ENCODE assay signal across 1 cellular context in the genomic region with DNA sequence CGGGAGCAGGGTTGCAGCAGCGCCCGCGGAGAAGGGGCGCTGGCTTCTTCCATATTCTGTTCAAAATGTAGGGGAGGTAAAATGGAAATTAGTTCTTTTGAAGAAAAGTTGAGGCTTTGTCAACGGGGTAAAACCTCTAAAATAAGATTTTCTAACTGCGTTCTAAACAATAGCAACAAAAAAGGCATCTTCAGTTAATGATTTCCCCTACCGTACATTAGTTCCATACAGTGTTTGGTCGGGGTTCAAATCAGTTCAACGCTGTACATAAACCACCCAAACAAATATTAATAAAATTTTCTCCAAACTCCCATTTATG.
TF ChIP-seq lines count a peak whose summit lies in the region.

No MANE protein-coding gene starts in this region.

TF ChIP-seq in HepG2, 621 proteins besides CTCF, POLR2A, EP300 and RAD21:
- TF ChIP-seq, protein P1, sequence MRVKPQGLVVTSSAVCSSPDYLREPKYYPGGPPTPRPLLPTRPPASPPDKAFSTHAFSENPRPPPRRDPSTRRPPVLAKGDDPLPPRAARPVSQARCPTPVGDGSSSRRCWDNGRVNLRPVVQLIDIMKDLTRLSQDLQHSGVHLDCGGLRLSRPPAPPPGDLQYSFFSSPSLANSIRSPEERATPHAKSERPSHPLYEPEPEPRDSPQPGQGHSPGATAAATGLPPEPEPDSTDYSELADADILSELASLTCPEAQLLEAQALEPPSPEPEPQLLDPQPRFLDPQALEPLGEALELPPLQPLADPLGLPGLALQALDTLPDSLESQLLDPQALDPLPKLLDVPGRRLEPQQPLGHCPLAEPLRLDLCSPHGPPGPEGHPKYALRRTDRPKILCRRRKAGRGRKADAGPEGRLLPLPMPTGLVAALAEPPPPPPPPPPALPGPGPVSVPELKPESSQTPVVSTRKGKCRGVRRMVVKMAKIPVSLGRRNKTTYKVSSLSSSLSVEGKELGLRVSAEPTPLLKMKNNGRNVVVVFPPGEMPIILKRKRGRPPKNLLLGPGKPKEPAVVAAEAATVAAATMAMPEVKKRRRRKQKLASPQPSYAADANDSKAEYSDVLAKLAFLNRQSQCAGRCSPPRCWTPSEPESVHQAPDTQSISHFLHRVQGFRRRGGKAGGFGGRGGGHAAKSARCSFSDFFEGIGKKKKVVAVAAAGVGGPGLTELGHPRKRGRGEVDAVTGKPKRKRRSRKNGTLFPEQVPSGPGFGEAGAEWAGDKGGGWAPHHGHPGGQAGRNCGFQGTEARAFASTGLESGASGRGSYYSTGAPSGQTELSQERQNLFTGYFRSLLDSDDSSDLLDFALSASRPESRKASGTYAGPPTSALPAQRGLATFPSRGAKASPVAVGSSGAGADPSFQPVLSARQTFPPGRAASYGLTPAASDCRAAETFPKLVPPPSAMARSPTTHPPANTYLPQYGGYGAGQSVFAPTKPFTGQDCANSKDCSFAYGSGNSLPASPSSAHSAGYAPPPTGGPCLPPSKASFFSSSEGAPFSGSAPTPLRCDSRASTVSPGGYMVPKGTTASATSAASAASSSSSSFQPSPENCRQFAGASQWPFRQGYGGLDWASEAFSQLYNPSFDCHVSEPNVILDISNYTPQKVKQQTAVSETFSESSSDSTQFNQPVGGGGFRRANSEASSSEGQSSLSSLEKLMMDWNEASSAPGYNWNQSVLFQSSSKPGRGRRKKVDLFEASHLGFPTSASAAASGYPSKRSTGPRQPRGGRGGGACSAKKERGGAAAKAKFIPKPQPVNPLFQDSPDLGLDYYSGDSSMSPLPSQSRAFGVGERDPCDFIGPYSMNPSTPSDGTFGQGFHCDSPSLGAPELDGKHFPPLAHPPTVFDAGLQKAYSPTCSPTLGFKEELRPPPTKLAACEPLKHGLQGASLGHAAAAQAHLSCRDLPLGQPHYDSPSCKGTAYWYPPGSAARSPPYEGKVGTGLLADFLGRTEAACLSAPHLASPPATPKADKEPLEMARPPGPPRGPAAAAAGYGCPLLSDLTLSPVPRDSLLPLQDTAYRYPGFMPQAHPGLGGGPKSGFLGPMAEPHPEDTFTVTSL (CRISPR knock-in tag; IDR thresholded peaks at IDR 0.05; ENCODE audit: borderline replicate concordance), result peak; percentile 6; the same call in 1 of the 2 replicates
- TF ChIP-seq ZMYM3 (CRISPR knock-in tag; IDR thresholded peaks at IDR 0.05) (no peak), SMAD3 (CRISPR knock-in tag; IDR thresholded peaks at IDR 0.05) (peak; percentile 2; the same call in 1 of the 2 replicates), POLR2G (IDR thresholded peaks at IDR 0.05; ENCODE audit: low read depth, low read length) (peak; percentile 86; the same call in 1 of the 2 replicates), ZSCAN30 (CRISPR knock-in tag; IDR thresholded peaks at IDR 0.05) (no peak), ZNF264 (CRISPR knock-in tag; IDR thresholded peaks at IDR 0.05) (0 out of 2 replicates have a peak, but pooled peaks have one; percentile 22), ZNF644 (CRISPR knock-in tag; IDR thresholded peaks at IDR 0.05; ENCODE audit: low read depth) (no peak), ZNF761 (CRISPR knock-in tag; conservative IDR thresholded peaks at IDR 0.05) (peak; percentile 27; the same call in 1 of the 2 replicates), ZBTB3 (CRISPR knock-in tag; IDR thresholded peaks at IDR 0.05; ENCODE audit: borderline replicate concordance, low read depth) (peak; percentile 53; the same call in 1 of the 2 replicates), HNRNPK (IDR thresholded peaks at IDR 0.05; ENCODE audit: low read depth, low read length, poor library complexity, severe bottlenecking) (no peak), IKZF4 (CRISPR knock-in tag; IDR thresholded peaks at IDR 0.05; ENCODE audit: borderline replicate concordance, low read depth, not compliant biosample characterization) (peak; percentile 12), TMF1 (CRISPR knock-in tag; IDR thresholded peaks at IDR 0.05; ENCODE audit: low read depth) (no peak), ZNF343 (CRISPR knock-in tag; IDR thresholded peaks at IDR 0.05) (0 out of 2 replicates have a peak, but pooled peaks have one; percentile 5), YY1 (IDR thresholded peaks at IDR 0.05; ENCODE audit: insufficient read depth, insufficient replicate concordance, low read depth, low read length) (peak; percentile 6), ZNF335 (CRISPR knock-in tag; IDR thresholded peaks at IDR 0.05) (peak; percentile 66; the same call in 1 of the 2 replicates), ZNF12 (CRISPR knock-in tag; IDR thresholded peaks at IDR 0.05) (0 out of 2 replicates have a peak, but pooled peaks have one; percentile 22), MEF2D (CRISPR knock-in tag; IDR thresholded peaks at IDR 0.05) (0 out of 2 replicates have a peak, but pooled peaks have one; percentile 1), ZNF782 (CRISPR knock-in tag; IDR thresholded peaks at IDR 0.05; ENCODE audit: borderline replicate concordance) (no peak), ZNF430 (CRISPR knock-in tag; IDR thresholded peaks at IDR 0.05) (no peak)
- TF ChIP-seq, protein P2, sequence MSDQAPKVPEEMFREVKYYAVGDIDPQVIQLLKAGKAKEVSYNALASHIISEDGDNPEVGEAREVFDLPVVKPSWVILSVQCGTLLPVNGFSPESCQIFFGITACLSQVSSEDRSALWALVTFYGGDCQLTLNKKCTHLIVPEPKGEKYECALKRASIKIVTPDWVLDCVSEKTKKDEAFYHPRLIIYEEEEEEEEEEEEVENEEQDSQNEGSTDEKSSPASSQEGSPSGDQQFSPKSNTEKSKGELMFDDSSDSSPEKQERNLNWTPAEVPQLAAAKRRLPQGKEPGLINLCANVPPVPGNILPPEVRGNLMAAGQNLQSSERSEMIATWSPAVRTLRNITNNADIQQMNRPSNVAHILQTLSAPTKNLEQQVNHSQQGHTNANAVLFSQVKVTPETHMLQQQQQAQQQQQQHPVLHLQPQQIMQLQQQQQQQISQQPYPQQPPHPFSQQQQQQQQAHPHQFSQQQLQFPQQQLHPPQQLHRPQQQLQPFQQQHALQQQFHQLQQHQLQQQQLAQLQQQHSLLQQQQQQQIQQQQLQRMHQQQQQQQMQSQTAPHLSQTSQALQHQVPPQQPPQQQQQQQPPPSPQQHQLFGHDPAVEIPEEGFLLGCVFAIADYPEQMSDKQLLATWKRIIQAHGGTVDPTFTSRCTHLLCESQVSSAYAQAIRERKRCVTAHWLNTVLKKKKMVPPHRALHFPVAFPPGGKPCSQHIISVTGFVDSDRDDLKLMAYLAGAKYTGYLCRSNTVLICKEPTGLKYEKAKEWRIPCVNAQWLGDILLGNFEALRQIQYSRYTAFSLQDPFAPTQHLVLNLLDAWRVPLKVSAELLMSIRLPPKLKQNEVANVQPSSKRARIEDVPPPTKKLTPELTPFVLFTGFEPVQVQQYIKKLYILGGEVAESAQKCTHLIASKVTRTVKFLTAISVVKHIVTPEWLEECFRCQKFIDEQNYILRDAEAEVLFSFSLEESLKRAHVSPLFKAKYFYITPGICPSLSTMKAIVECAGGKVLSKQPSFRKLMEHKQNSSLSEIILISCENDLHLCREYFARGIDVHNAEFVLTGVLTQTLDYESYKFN (CRISPR knock-in tag; conservative IDR thresholded peaks at IDR 0.05), result peak; percentile 4; the same call in 1 of the 2 replicates
- TF ChIP-seq, protein P3, sequence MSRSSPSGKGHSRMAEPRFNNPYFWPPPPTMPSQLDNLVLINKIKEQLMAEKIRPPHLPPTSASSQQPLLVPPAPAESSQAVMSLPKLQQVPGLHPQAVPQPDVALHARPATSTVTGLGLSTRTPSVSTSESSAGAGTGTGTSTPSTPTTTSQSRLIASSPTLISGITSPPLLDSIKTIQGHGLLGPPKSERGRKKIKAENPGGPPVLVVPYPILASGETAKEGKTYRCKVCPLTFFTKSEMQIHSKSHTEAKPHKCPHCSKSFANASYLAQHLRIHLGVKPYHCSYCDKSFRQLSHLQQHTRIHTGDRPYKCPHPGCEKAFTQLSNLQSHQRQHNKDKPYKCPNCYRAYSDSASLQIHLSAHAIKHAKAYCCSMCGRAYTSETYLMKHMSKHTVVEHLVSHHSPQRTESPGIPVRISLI (CRISPR knock-in tag; IDR thresholded peaks at IDR 0.05; ENCODE audit: borderline replicate concordance), result 0 out of 2 replicates have a peak, but pooled peaks have one; percentile 2
- TF ChIP-seq, protein P4, sequence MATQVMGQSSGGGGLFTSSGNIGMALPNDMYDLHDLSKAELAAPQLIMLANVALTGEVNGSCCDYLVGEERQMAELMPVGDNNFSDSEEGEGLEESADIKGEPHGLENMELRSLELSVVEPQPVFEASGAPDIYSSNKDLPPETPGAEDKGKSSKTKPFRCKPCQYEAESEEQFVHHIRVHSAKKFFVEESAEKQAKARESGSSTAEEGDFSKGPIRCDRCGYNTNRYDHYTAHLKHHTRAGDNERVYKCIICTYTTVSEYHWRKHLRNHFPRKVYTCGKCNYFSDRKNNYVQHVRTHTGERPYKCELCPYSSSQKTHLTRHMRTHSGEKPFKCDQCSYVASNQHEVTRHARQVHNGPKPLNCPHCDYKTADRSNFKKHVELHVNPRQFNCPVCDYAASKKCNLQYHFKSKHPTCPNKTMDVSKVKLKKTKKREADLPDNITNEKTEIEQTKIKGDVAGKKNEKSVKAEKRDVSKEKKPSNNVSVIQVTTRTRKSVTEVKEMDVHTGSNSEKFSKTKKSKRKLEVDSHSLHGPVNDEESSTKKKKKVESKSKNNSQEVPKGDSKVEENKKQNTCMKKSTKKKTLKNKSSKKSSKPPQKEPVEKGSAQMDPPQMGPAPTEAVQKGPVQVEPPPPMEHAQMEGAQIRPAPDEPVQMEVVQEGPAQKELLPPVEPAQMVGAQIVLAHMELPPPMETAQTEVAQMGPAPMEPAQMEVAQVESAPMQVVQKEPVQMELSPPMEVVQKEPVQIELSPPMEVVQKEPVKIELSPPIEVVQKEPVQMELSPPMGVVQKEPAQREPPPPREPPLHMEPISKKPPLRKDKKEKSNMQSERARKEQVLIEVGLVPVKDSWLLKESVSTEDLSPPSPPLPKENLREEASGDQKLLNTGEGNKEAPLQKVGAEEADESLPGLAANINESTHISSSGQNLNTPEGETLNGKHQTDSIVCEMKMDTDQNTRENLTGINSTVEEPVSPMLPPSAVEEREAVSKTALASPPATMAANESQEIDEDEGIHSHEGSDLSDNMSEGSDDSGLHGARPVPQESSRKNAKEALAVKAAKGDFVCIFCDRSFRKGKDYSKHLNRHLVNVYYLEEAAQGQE (IDR thresholded peaks at IDR 0.05; ENCODE audit: borderline replicate concordance in 1 of 2, low read depth in 1 of 2, low read length in 2 of 2), result 0 out of 4 replicates have a peak, but pooled peaks of 1 of the 2 experiments have one; percentile 3
- TF ChIP-seq, protein P5, sequence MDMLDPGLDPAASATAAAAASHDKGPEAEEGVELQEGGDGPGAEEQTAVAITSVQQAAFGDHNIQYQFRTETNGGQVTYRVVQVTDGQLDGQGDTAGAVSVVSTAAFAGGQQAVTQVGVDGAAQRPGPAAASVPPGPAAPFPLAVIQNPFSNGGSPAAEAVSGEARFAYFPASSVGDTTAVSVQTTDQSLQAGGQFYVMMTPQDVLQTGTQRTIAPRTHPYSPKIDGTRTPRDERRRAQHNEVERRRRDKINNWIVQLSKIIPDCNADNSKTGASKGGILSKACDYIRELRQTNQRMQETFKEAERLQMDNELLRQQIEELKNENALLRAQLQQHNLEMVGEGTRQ (IDR thresholded peaks at IDR 0.05; ENCODE audit: low read depth, low read length), result no peak
- TF ChIP-seq, protein P5 (CRISPR knock-in tag; IDR thresholded peaks at IDR 0.05; ENCODE audit: borderline replicate concordance), result no peak
- TF ChIP-seq, protein P6, sequence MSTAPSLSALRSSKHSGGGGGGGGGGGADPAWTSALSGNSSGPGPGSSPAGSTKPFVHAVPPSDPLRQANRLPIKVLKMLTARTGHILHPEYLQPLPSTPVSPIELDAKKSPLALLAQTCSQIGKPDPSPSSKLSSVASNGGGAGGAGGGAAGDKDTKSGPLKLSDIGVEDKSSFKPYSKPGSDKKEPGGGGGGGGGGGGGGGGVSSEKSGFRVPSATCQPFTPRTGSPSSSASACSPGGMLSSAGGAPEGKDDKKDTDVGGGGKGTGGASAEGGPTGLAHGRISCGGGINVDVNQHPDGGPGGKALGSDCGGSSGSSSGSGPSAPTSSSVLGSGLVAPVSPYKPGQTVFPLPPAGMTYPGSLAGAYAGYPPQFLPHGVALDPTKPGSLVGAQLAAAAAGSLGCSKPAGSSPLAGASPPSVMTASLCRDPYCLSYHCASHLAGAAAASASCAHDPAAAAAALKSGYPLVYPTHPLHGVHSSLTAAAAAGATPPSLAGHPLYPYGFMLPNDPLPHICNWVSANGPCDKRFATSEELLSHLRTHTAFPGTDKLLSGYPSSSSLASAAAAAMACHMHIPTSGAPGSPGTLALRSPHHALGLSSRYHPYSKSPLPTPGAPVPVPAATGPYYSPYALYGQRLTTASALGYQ (CRISPR knock-in tag; IDR thresholded peaks at IDR 0.05), result 0 out of 2 replicates have a peak, but pooled peaks have one; percentile 7
